ENCODE assay signal across 11 cellular contexts in the genomic region with DNA sequence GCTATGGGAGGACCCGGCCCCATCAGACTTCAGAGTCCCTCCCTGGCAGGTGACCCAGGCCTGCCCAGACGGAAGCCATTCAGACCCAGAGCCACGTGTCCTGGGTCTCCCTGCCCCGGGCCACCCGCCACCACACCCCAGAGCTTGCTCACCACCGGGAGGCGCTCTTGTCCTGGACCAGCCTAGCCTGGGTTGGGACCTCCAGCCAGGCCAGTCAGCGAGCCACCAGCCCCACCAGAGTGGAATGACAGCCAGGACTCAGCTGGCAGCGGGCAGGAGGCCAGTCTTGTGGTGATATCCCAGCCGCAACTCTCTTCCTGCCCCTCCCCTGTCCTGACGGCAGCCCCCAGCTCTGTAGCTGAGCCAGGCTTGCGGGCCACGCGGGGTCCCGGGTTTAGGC. TPM values are rescaled to one million over a fixed set of nuclear protein-coding genes. Genes with fewer than 3 reads are reported as not detected.
DNase-seq lines count a peak whose midpoint lies in the region; ATAC-seq and FAIRE-seq lines count a peak whose summit lies in the region.
"Had no signal": no experiment of that assay in that cellular context is flagged by ENCODE, and none has a peak within 500 bp of the region (broad histone marks: within the 10 kb centered on the region; RNA-seq: fewer than 3 reads in every experiment).

No MANE protein-coding gene starts in this region.

- peaks cover 2% of the 10 kb centered on the region for H3K27me3 Mint-ChIP-seq in T-helper 2 cell treated with Interferon-gamma antibody and Interleukin-4, amounts not matched to agents 5 μg/mL and 100 μg/mL, for 36 hours (ENCODE audit: low read depth)

- no peaks in the 10 kb centered on the region for H3K36me3 Mint-ChIP-seq in T-helper 2 cell treated with Interferon-gamma antibody and Interleukin-4, amounts not matched to agents 5 μg/mL and 100 μg/mL, for 36 hours (ENCODE audit: low read depth)
- H3K36me3 Mint-ChIP-seq: activated naive CD4-positive, alpha-beta T cell treated with anti-CD3 and anti-CD28 coated beads, Interleukin-2, amount 50 U/mL, for 72 hours had no signal

- H3K4me3 Mint-ChIP-seq in T-helper 2 cell treated with Interferon-gamma antibody and Interleukin-4, amounts not matched to agents 5 μg/mL and 100 μg/mL, for 36 hours: peak overlapping the region; percentile 45

- no peak overlapping the region for H3K27ac Mint-ChIP-seq in T-helper 2 cell treated with Interferon-gamma antibody and Interleukin-4, amounts not matched to agents 5 μg/mL and 100 μg/mL, for 36 hours
- H3K27ac Mint-ChIP-seq: activated naive CD4-positive, alpha-beta T cell treated with anti-CD3 and anti-CD28 coated beads, Interleukin-2, amount 50 U/mL, for 72 hours had no signal

- H3K9me3 Mint-ChIP-seq in T-helper 2 cell treated with Interferon-gamma antibody and Interleukin-4, amounts not matched to agents 5 μg/mL and 100 μg/mL, for 36 hours: no peaks in the 10 kb centered on the region
- H3K9me3 Mint-ChIP-seq: activated naive CD4-positive, alpha-beta T cell treated with anti-CD3 and anti-CD28 coated beads, Interleukin-2, amount 50 U/mL, for 72 hours had no signal

- FAIRE-seq in frontal cortex (lab: Jason Lieb, UNC): no peak
- FAIRE-seq: A204.1 had no signal

- peaks cover 6% of the 10 kb centered on the region for H3K4me1 Mint-ChIP-seq in T-helper 2 cell treated with Interferon-gamma antibody and Interleukin-4, amounts not matched to agents 5 μg/mL and 100 μg/mL, for 36 hours (ENCODE audit: low read depth)

- no peak for ATAC-seq in HG03520 (IDR thresholded peaks at IDR 0.05; ENCODE audit: unreplicated experiment)

- DNase-seq in DMS 273 (lab: John Stamatoyannopoulos, UW; ENCODE audit: unreplicated experiment) (peak; percentile 66), DMS 273 treated with DMSO at 0.1 percent for 48 hours (lab: John Stamatoyannopoulos, UW) (no peak), frontal cortex (ENCODE audit: low spot score in 2 of 2) (peak; percentile 74 to 80), NCI-H1092 treated with DMSO at 0.1 percent for 48 hours (lab: John Stamatoyannopoulos, UW) (no peak), NCI-H345 treated with DMSO at 0.1 percent for 48 hours (lab: John Stamatoyannopoulos, UW; ENCODE audit: unreplicated experiment) (no peak)
- DNase-seq in T-helper 2 cell treated with Interferon-gamma antibody and Interleukin-4, amounts not matched to agents 5 μg/mL and 100 μg/mL, for 36 hours (ENCODE audit: low spot score): no peak
- DNase-seq in stimulated activated CD4-positive, alpha-beta T cell treated with anti-CD3 and anti-CD28 coated beads, Interleukin-1b, Interleukin-23, amount 100 ng/mL, for 48 hours: peak; percentile 38

RNA-seq across cellular contexts. Expression of a gene that starts 1.7 kb away (rescaled TPM):
- 61.1 TPM for total RNA-seq in frontal cortex
- total RNA-seq: activated naive CD4-positive, alpha-beta T cell treated with anti-CD3 and anti-CD28 coated beads, Interleukin-2, amount 50 U/mL, for 72 hours; pulmonary artery endothelial cell had no signal

RNA-seq across cellular contexts. Expression of a gene that starts 7.2 kb away (rescaled TPM):
- 0.82 TPM for total RNA-seq in frontal cortex
- total RNA-seq: activated naive CD4-positive, alpha-beta T cell treated with anti-CD3 and anti-CD28 coated beads, Interleukin-2, amount 50 U/mL, for 72 hours; pulmonary artery endothelial cell had no signal

RNA-seq across cellular contexts. Expression of a gene that starts 16.6 kb away (rescaled TPM):
- total RNA-seq in frontal cortex: 13.5 TPM

RNA-seq across cellular contexts. Expression of a gene that starts 20.7 kb away (rescaled TPM):
- total RNA-seq in frontal cortex: not detected
- total RNA-seq: activated naive CD4-positive, alpha-beta T cell treated with anti-CD3 and anti-CD28 coated beads, Interleukin-2, amount 50 U/mL, for 72 hours had no signal

RNA-seq across cellular contexts. Expression of a gene that starts 23.6 kb away (rescaled TPM):
- not detected for total RNA-seq in frontal cortex
- total RNA-seq: pulmonary artery endothelial cell had no signal

Comparison
In these comparisons a context has a peak if more than half of its experiments do, and no peak if none do; other contexts are left out.
1. DNase-seq: peak in DMS 273 (single experiment), frontal cortex (2 of 2) and stimulated activated CD4-positive, alpha-beta T cell treated with anti-CD3 and anti-CD28 coated beads, Interleukin-1b, Interleukin-23, amount 100 ng/mL, for 48 hours (single experiment); none in DMS 273 treated with DMSO at 0.1 percent for 48 hours (single experiment), T-helper 2 cell treated with Interferon-gamma antibody and Interleukin-4, amounts not matched to agents 5 μg/mL and 100 μg/mL, for 36 hours (single experiment), NCI-H1092 treated with DMSO at 0.1 percent for 48 hours (single experiment) and NCI-H345 treated with DMSO at 0.1 percent for 48 hours (single experiment).